ENCODE assay signal across 1 cellular context in the genomic region with DNA sequence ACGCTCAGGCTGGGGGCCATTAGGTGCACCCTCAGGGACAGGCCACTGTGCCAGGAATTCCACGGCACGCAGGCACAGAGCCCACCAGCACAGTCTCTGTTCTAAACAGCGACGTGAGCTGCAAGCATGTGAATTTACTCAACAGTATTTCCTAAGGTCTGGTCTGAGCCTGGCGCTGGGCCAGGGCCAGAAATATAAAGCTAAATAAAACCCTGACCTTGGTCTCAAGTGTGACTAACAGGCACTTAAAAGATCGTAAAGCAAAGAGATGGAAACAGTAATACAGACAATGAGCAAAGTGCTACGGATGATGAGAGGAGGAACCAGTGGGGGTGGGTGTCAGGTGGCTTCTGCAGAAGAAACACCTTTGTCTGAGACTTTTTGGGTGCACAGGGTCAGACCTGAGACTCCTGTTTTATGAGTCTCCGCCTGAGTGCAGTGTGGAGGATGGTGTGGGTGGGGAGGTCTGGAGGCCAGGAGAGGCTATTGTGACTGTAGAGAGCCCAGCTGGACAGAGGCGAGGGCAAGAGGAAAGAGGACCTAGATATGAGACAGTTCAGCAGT.
TF ChIP-seq lines count a peak whose summit lies in the region.

No MANE protein-coding gene starts in this region.

TF ChIP-seq in HEK293, 187 proteins besides CTCF, POLR2A, EP300 and RAD21 (continued from another document and continues in another):
- TF ChIP-seq ZNF629 (tag by site-specific recombination; IDR thresholded peaks at IDR 0.05): peak; percentile 55
- no peak for TF ChIP-seq ZSCAN30 (tag by site-specific recombination; IDR thresholded peaks at IDR 0.05)
- TF ChIP-seq, protein P1, sequence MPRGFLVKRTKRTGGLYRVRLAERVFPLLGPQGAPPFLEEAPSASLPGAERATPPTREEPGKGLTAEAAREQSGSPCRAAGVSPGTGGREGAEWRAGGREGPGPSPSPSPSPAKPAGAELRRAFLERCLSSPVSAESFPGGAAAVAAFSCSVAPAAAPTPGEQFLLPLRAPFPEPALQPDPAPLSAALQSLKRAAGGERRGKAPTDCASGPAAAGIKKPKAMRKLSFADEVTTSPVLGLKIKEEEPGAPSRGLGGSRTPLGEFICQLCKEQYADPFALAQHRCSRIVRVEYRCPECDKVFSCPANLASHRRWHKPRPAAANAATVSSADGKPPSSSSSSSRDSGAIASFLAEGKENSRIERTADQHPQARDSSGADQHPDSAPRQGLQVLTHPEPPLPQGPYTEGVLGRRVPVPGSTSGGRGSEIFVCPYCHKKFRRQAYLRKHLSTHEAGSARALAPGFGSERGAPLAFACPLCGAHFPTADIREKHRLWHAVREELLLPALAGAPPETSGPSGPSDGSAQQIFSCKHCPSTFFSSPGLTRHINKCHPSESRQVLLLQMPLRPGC (tag by site-specific recombination; IDR thresholded peaks at IDR 0.05): peak; percentile 68; the same call in 1 of the 2 replicates
- TF ChIP-seq EGR2 (tag by site-specific recombination; IDR thresholded peaks at IDR 0.05; ENCODE audit: low read depth): peak; percentile 85
- TF ChIP-seq ZNF157 (tag by site-specific recombination; IDR thresholded peaks at IDR 0.05): no peak
- TF ChIP-seq ZNF768 (tag by site-specific recombination; IDR thresholded peaks at IDR 0.05): peak; percentile 82; the same call in 1 of the 2 replicates
- TF ChIP-seq ZNF394 (tag by site-specific recombination; IDR thresholded peaks at IDR 0.05; ENCODE audit: borderline replicate concordance): no peak
- peak; percentile 88 for TF ChIP-seq ZFHX2 (tag by site-specific recombination; conservative IDR thresholded peaks at IDR 0.05)
- peak; percentile 59 for TF ChIP-seq FEZF1 (tag by site-specific recombination; IDR thresholded peaks at IDR 0.05)
- TF ChIP-seq, protein P2, sequence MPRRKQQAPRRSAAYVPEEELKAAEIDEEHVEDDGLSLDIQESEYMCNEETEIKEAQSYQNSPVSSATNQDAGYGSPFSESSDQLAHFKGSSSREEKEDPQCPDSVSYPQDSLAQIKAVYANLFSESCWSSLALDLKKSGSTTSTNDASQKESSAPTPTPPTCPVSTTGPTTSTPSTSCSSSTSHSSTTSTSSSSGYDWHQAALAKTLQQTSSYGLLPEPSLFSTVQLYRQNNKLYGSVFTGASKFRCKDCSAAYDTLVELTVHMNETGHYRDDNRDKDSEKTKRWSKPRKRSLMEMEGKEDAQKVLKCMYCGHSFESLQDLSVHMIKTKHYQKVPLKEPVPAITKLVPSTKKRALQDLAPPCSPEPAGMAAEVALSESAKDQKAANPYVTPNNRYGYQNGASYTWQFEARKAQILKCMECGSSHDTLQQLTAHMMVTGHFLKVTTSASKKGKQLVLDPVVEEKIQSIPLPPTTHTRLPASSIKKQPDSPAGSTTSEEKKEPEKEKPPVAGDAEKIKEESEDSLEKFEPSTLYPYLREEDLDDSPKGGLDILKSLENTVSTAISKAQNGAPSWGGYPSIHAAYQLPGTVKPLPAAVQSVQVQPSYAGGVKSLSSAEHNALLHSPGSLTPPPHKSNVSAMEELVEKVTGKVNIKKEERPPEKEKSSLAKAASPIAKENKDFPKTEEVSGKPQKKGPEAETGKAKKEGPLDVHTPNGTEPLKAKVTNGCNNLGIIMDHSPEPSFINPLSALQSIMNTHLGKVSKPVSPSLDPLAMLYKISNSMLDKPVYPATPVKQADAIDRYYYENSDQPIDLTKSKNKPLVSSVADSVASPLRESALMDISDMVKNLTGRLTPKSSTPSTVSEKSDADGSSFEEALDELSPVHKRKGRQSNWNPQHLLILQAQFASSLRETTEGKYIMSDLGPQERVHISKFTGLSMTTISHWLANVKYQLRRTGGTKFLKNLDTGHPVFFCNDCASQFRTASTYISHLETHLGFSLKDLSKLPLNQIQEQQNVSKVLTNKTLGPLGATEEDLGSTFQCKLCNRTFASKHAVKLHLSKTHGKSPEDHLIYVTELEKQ (tag by site-specific recombination; IDR thresholded peaks at IDR 0.05; ENCODE audit: borderline replicate concordance): peak; percentile 59; the same call in 1 of the 2 replicates
- TF ChIP-seq ZNF785 (tag by site-specific recombination; IDR thresholded peaks at IDR 0.05): no peak
- TF ChIP-seq GLIS2 (tag by site-specific recombination; IDR thresholded peaks at IDR 0.05): peak; percentile 42; the same call in 1 of the 2 replicates
- no peak for TF ChIP-seq HOXC10 (CRISPR knock-in tag; IDR thresholded peaks at IDR 0.05)
- TF ChIP-seq ELK4 (IDR thresholded peaks at IDR 0.05; ENCODE audit: borderline replicate concordance, low read depth, low read length): no peak
- TF ChIP-seq, protein P3, sequence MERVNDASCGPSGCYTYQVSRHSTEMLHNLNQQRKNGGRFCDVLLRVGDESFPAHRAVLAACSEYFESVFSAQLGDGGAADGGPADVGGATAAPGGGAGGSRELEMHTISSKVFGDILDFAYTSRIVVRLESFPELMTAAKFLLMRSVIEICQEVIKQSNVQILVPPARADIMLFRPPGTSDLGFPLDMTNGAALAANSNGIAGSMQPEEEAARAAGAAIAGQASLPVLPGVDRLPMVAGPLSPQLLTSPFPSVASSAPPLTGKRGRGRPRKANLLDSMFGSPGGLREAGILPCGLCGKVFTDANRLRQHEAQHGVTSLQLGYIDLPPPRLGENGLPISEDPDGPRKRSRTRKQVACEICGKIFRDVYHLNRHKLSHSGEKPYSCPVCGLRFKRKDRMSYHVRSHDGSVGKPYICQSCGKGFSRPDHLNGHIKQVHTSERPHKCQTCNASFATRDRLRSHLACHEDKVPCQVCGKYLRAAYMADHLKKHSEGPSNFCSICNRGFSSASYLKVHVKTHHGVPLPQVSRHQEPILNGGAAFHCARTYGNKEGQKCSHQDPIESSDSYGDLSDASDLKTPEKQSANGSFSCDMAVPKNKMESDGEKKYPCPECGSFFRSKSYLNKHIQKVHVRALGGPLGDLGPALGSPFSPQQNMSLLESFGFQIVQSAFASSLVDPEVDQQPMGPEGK (tag by site-specific recombination; IDR thresholded peaks at IDR 0.05): no peak
- no peak for TF ChIP-seq ZFP3 (tag by site-specific recombination; IDR thresholded peaks at IDR 0.05; ENCODE audit: low read depth)
- no peak for TF ChIP-seq ZNF521 (tag by site-specific recombination; IDR thresholded peaks at IDR 0.05)
- TF ChIP-seq PRDM6 (tag by site-specific recombination; IDR thresholded peaks at IDR 0.05): peak; percentile 89
- peak; percentile 59 for TF ChIP-seq ZBTB17 (tag by site-specific recombination; IDR thresholded peaks at IDR 0.05)
- TF ChIP-seq ZNF211 (tag by site-specific recombination; IDR thresholded peaks at IDR 0.05; ENCODE audit: low read depth): no peak
- TF ChIP-seq, protein P4, sequence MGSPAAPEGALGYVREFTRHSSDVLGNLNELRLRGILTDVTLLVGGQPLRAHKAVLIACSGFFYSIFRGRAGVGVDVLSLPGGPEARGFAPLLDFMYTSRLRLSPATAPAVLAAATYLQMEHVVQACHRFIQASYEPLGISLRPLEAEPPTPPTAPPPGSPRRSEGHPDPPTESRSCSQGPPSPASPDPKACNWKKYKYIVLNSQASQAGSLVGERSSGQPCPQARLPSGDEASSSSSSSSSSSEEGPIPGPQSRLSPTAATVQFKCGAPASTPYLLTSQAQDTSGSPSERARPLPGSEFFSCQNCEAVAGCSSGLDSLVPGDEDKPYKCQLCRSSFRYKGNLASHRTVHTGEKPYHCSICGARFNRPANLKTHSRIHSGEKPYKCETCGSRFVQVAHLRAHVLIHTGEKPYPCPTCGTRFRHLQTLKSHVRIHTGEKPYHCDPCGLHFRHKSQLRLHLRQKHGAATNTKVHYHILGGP (tag by site-specific recombination; IDR thresholded peaks at IDR 0.05): no peak
- TF ChIP-seq ZNF596 (tag by site-specific recombination; IDR thresholded peaks at IDR 0.05): no peak
- TF ChIP-seq ZXDB (tag by site-specific recombination; IDR thresholded peaks at IDR 0.05): peak; percentile 45
- no peak for TF ChIP-seq ZFP69B (tag by site-specific recombination; IDR thresholded peaks at IDR 0.05)
- peak; percentile 64; the same call in 1 of the 2 replicates for TF ChIP-seq HIC1 (tag by site-specific recombination; IDR thresholded peaks at IDR 0.05)
- TF ChIP-seq TRIM28 (IDR thresholded peaks at IDR 0.05; ENCODE audit: borderline replicate concordance, low read length): peak; percentile 89; the same call in 1 of the 2 replicates
- TF ChIP-seq ZBTB20 (tag by site-specific recombination; IDR thresholded peaks at IDR 0.05): no peak
- TF ChIP-seq ZNF391 (tag by site-specific recombination; IDR thresholded peaks at IDR 0.05; ENCODE audit: borderline replicate concordance, low read depth): peak; percentile 45; the same call in 1 of the 2 replicates
- TF ChIP-seq ZNF324 (tag by site-specific recombination; IDR thresholded peaks at IDR 0.05): no peak
- no peak for TF ChIP-seq ZNF518A (tag by site-specific recombination; conservative IDR thresholded peaks at IDR 0.05; ENCODE audit: low read depth)
- TF ChIP-seq ZNF514 (tag by site-specific recombination; IDR thresholded peaks at IDR 0.05): no peak
- no peak for TF ChIP-seq ZNF677 (tag by site-specific recombination; IDR thresholded peaks at IDR 0.05)
